In the genomic region with DNA sequence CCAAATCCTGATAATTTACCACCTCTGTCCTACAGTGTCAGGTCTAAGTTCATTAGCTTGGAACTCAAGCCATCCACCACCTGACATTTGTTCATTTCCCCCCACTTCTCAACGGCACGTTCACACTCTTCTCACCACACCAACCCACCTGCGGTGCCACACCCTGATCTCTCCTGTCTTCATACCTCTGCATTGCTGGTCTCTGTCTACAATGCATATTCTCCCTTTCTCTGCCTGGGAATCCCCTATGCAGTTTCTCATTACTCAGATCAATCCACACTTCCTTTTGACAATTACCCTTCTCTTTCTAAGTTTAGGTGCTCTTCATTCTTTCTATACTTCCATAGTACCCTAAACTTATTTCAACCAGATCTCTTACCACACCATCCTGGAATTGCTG, we compare ENCODE assay signal across 1 cellular context.
A peak's percentile ranks its signal among the peaks of the same experiment; 100 is the strongest.
TF ChIP-seq lines count a peak whose summit lies in the region.

No MANE protein-coding gene starts in this region.

TF ChIP-seq in GM12878, 131 proteins besides CTCF, POLR2A, EP300 and RAD21:
- peak; percentile 68 for TF ChIP-seq MTA2 (IDR thresholded peaks at IDR 0.05; ENCODE audit: low read depth)
- TF ChIP-seq RELA (IDR thresholded peaks at IDR 0.05; ENCODE audit: borderline replicate concordance, partially characterized antibody), result peak; percentile 60
- no peak for TF ChIP-seq GABPA (IDR thresholded peaks at IDR 0.05; ENCODE audit: low read depth)
- TF ChIP-seq PRDM15 (CRISPR knock-in tag; IDR thresholded peaks at IDR 0.05), result no peak
- TF ChIP-seq ATF7 (IDR thresholded peaks at IDR 0.05; ENCODE audit: low read depth), result 0 out of 2 replicates have a peak, but pooled peaks have one; percentile 19
- 0 out of 2 replicates have a peak, but pooled peaks have one; percentile 35 for TF ChIP-seq NBN (IDR thresholded peaks at IDR 0.05)
- peak; percentile 63 to 78; a peak in 2 of 4 replicates for TF ChIP-seq BHLHE40 (IDR thresholded peaks at IDR 0.05; ENCODE audit: borderline replicate concordance in 1 of 2, low read depth in 2 of 2, low read length in 1 of 2)
- peak; percentile 23; the same call in 1 of the 2 replicates for TF ChIP-seq HDGF (IDR thresholded peaks at IDR 0.05)
- TF ChIP-seq TBL1XR1 (IDR thresholded peaks at IDR 0.05; ENCODE audit: low read depth, low read length), result no peak
- 0 out of 2 replicates have a peak, but pooled peaks have one; percentile 25 for TF ChIP-seq EED (IDR thresholded peaks at IDR 0.05; ENCODE audit: low read depth)
- TF ChIP-seq POU2F2 (IDR thresholded peaks at IDR 0.05; ENCODE audit: borderline replicate concordance, low read depth, low read length), result 0 out of 3 replicates have a peak, but pooled peaks have one; percentile 16
- TF ChIP-seq RUNX3 (IDR thresholded peaks at IDR 0.05; ENCODE audit: low read length), result peak; percentile 53; the same call in 1 of the 2 replicates
- TF ChIP-seq CHD4 (IDR thresholded peaks at IDR 0.05), result no peak
- TF ChIP-seq LARP7 (IDR thresholded peaks at IDR 0.05), result no peak
- TF ChIP-seq BCL3 (IDR thresholded peaks at IDR 0.05; ENCODE audit: borderline replicate concordance, insufficient read depth, low read depth, low read length, poor library complexity, severe bottlenecking), result peak; percentile 10
- peak; percentile 82 for TF ChIP-seq RELB (IDR thresholded peaks at IDR 0.05; ENCODE audit: low read depth)
- TF ChIP-seq SPI1 (IDR thresholded peaks at IDR 0.05; ENCODE audit: borderline replicate concordance, insufficient read depth, low read depth, low read length), result 0 out of 2 replicates have a peak, but pooled peaks have one; percentile 21
- TF ChIP-seq WRNIP1 (IDR thresholded peaks at IDR 0.05; ENCODE audit: borderline replicate concordance, low read depth, low read length), result no peak
- peak; percentile 68 to 69; a peak in 3 of 4 replicates for TF ChIP-seq IKZF2 (IDR thresholded peaks at IDR 0.05)
- TF ChIP-seq SREBF1 (IDR thresholded peaks at IDR 0.05; ENCODE audit: low read length), result no peak
- TF ChIP-seq SIX5 (IDR thresholded peaks at IDR 0.05; ENCODE audit: low read depth, low read length, severe bottlenecking), result no peak
- no peak for TF ChIP-seq NR2F1 (conservative IDR thresholded peaks at IDR 0.05)
- TF ChIP-seq ETV6 (conservative IDR thresholded peaks at IDR 0.05 in 1 of 2, IDR thresholded peaks at IDR 0.05 in 1 of 2; ENCODE audit: borderline replicate concordance in 1 of 2, low read depth in 1 of 2), result peak in 1 of 2 experiments; percentile 12; a peak in 1 of 4 replicates
- peak; percentile 59 for TF ChIP-seq JUNB (IDR thresholded peaks at IDR 0.05)
- peak; percentile 15; the same call in 1 of the 2 replicates for TF ChIP-seq ZSCAN29 (IDR thresholded peaks at IDR 0.05)
- no peak for TF ChIP-seq SUPT20H (IDR thresholded peaks at IDR 0.05; ENCODE audit: borderline replicate concordance, control insufficient read depth, low read depth, low read length)
- TF ChIP-seq POLR2AphosphoS2 (IDR thresholded peaks at IDR 0.05; ENCODE audit: low read depth, low read length), result no peak
- no peak for TF ChIP-seq STAT1 (conservative IDR thresholded peaks at IDR 0.05)
